ENCODE assay signal across 1 cellular context in the genomic region with DNA sequence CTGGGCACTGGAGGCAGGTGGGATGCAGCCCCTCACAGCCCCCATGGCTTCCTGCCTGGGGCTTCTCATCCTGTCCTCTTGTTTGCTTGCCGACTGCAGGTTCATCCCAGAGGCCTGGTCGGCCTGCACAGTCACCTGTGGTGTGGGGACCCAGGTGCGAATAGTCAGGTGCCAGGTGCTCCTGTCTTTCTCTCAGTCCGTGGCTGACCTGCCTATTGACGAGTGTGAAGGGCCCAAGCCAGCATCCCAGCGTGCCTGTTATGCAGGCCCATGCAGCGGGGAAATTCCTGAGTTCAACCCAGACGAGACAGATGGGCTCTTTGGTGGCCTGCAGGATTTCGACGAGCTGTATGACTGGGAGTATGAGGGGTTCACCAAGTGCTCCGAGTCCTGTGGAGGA.
TF ChIP-seq lines count a peak whose summit lies in the region.

No MANE protein-coding gene starts in this region.

TF ChIP-seq in GM23338, 12 proteins besides CTCF, POLR2A, EP300 and RAD21 (continued from another document):
- TF ChIP-seq, protein P1, sequence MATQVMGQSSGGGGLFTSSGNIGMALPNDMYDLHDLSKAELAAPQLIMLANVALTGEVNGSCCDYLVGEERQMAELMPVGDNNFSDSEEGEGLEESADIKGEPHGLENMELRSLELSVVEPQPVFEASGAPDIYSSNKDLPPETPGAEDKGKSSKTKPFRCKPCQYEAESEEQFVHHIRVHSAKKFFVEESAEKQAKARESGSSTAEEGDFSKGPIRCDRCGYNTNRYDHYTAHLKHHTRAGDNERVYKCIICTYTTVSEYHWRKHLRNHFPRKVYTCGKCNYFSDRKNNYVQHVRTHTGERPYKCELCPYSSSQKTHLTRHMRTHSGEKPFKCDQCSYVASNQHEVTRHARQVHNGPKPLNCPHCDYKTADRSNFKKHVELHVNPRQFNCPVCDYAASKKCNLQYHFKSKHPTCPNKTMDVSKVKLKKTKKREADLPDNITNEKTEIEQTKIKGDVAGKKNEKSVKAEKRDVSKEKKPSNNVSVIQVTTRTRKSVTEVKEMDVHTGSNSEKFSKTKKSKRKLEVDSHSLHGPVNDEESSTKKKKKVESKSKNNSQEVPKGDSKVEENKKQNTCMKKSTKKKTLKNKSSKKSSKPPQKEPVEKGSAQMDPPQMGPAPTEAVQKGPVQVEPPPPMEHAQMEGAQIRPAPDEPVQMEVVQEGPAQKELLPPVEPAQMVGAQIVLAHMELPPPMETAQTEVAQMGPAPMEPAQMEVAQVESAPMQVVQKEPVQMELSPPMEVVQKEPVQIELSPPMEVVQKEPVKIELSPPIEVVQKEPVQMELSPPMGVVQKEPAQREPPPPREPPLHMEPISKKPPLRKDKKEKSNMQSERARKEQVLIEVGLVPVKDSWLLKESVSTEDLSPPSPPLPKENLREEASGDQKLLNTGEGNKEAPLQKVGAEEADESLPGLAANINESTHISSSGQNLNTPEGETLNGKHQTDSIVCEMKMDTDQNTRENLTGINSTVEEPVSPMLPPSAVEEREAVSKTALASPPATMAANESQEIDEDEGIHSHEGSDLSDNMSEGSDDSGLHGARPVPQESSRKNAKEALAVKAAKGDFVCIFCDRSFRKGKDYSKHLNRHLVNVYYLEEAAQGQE (IDR thresholded peaks at IDR 0.05; ENCODE audit: unreplicated experiment): no peak
- TF ChIP-seq EZH2phosphoT487 (IDR thresholded peaks at IDR 0.05; ENCODE audit: unreplicated experiment): no peak
- TF ChIP-seq, protein P2, sequence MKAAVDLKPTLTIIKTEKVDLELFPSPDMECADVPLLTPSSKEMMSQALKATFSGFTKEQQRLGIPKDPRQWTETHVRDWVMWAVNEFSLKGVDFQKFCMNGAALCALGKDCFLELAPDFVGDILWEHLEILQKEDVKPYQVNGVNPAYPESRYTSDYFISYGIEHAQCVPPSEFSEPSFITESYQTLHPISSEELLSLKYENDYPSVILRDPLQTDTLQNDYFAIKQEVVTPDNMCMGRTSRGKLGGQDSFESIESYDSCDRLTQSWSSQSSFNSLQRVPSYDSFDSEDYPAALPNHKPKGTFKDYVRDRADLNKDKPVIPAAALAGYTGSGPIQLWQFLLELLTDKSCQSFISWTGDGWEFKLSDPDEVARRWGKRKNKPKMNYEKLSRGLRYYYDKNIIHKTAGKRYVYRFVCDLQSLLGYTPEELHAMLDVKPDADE (IDR thresholded peaks at IDR 0.05): no peak
- TF ChIP-seq NANOG (IDR thresholded peaks at IDR 0.05; ENCODE audit: borderline replicate concordance): no peak
- TF ChIP-seq ZNF114 (CRISPR knock-in tag; IDR thresholded peaks at IDR 0.05): no peak
